Comparison of ENCODE assay signal across 19 cellular contexts in the genomic region with DNA sequence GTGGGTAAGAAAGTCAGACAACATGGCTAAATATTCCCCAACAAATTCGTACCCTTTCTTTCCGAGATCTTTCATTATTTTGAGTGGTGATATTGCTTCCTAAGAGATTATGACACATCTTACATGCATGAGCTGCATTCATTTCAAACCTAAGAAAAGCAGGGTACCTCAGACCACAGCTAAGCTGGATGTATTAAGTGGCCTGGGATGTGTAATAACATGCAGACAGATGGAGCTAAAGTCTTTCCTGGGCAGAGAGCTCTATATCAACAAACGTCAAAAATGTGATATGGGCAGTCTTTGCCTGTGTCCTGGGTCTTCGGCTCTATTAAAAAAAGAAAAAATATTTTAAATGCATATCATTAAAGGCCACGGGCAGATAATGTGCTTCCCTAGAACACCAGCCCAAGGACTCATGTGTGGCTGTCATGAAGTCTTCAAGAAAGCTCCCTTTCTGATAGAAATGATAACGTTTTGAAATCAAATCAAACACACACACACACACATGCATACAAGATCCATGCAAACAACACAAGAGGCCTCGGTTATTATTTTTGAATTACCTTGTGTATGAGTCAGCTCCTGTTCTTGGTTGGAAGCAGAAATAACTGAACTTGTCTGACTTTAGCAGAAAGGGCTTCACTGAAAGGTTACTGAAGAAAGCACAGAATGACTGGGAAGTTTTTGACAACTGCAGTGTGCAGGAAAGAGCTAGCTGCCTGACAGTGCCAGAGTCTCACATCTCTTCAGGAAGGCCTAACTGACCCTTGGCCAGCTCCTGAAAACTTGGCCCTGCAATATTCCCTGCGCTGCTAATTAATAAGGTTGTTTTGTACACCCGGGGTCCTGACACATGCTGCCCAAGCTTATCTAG.
A peak's percentile ranks its signal among the peaks of the same experiment; 100 is the strongest.
DNase-seq lines count a peak whose midpoint lies in the region; TF ChIP-seq lines count a peak whose summit lies in the region.
"Had no signal": no experiment of that assay in that cellular context is flagged by ENCODE, and none has a peak within 500 bp of the region (broad histone marks: within the 10 kb centered on the region; RNA-seq: fewer than 3 reads in every experiment).

No MANE protein-coding gene starts in this region.

- no peaks in the 10 kb centered on the region for H4K20me1 ChIP-seq in neural cell (ENCODE audit: insufficient read depth)

- intact Hi-C loops in A673 (cut with micrococcal nuclease; ENCODE audit: unreplicated experiment): no loop called here

- no peak overlapping the region for H3K4me2 ChIP-seq in neural cell (ENCODE audit: low read length)

- TF ChIP-seq RAD21 in neural cell (conservative IDR thresholded peaks at IDR 0.05): peak; percentile 12

- CTCF ChIA-PET in A673 (lab: Charles Lee): no interaction called here

- H3K27ac Mint-ChIP-seq in T-helper 2 cell treated with Interferon-gamma antibody and Interleukin-4, amounts not matched to agents 5 μg/mL and 100 μg/mL, for 36 hours: no peak overlapping the region
- H3K27ac Mint-ChIP-seq: activated naive CD8-positive, alpha-beta T cell treated with anti-CD3 and anti-CD28 coated beads for 36 hours; T-helper 1 cell treated with Interleukin-12 subunit alpha and Interleukin-12 subunit beta and Interleukin-4 antibody, amounts not matched to agents 30 μg/mL and 1 μg/mL, for 36 hours had no signal

- no peaks in the 10 kb centered on the region for H3K9me2 ChIP-seq in neural cell (ENCODE audit: insufficient read depth, low read length)

- no peak overlapping the region for H3K4me3 Mint-ChIP-seq in T-helper 2 cell treated with Interferon-gamma antibody and Interleukin-4, amounts not matched to agents 5 μg/mL and 100 μg/mL, for 36 hours
- H3K4me3 Mint-ChIP-seq: activated naive CD8-positive, alpha-beta T cell treated with anti-CD3 and anti-CD28 coated beads for 36 hours; T-helper 1 cell treated with Interleukin-12 subunit alpha and Interleukin-12 subunit beta and Interleukin-4 antibody, amounts not matched to agents 30 μg/mL and 1 μg/mL, for 36 hours had no signal

- H3K27ac ChIP-seq in neural cell (ENCODE audit: low read length) (no peak overlapping the region), A673 (ENCODE audit: low read depth, low read length, poor library complexity, severe bottlenecking) (no peak overlapping the region)
- H3K27ac ChIP-seq: C4-2B, esophagus muscularis mucosa, tibial nerve had no signal

- no peaks in the 10 kb centered on the region for H3K4me1 Mint-ChIP-seq in T-helper 2 cell treated with Interferon-gamma antibody and Interleukin-4, amounts not matched to agents 5 μg/mL and 100 μg/mL, for 36 hours (ENCODE audit: low read depth)
- H3K4me1 Mint-ChIP-seq: activated naive CD8-positive, alpha-beta T cell treated with anti-CD3 and anti-CD28 coated beads for 36 hours had no signal

- no peaks in the 10 kb centered on the region for H3K9me3 ChIP-seq in neural cell (ENCODE audit: low read length)
- H3K9me3 ChIP-seq in A673 (ENCODE audit: low read depth, low read length, poor library complexity, severe bottlenecking): peaks cover 37% of the 10 kb centered on the region
- H3K9me3 ChIP-seq: esophagus muscularis mucosa had no signal

- H3K4me1 ChIP-seq in A673 (ENCODE audit: insufficient read depth, low read length, poor library complexity, severe bottlenecking): no peaks in the 10 kb centered on the region
- H3K4me1 ChIP-seq: esophagus muscularis mucosa, tibial nerve had no signal

- no peaks in the 10 kb centered on the region for H3K79me2 ChIP-seq in neural cell (replicated peaks; ENCODE audit: insufficient read depth, low read length)

- H3K9ac ChIP-seq in neural cell (ENCODE audit: low read length): no peak overlapping the region

- no peaks in the 10 kb centered on the region for H3K36me3 ChIP-seq in neural cell (ENCODE audit: insufficient read depth, low read length)
- no peaks in the 10 kb centered on the region for H3K36me3 ChIP-seq in A673 (ENCODE audit: insufficient read depth, low read length, poor library complexity, severe bottlenecking)
- H3K36me3 ChIP-seq: esophagus muscularis mucosa, tibial nerve had no signal

- POLR2A ChIA-PET in A673 (lab: Charles Lee; ENCODE audit: low non-redundant PET): no interaction called here

- peaks cover 12% of the 10 kb centered on the region for H3K9me3 Mint-ChIP-seq in T-helper 2 cell treated with Interferon-gamma antibody and Interleukin-4, amounts not matched to agents 5 μg/mL and 100 μg/mL, for 36 hours

- no peak overlapping the region for H2AFZ ChIP-seq in neural cell (ENCODE audit: low read depth, low read length)

- H3K27me3 ChIP-seq in neural cell (ENCODE audit: insufficient read depth, low read depth, low read length): no peaks in the 10 kb centered on the region
- no peaks in the 10 kb centered on the region for H3K27me3 ChIP-seq in A673 (replicated peaks; ENCODE audit: insufficient read depth, low read depth, low read length, poor library complexity)
- H3K27me3 ChIP-seq: esophagus muscularis mucosa, tibial nerve had no signal

- no peaks in the 10 kb centered on the region for H3F3A ChIP-seq in neural cell (ENCODE audit: insufficient read depth, low read length, poor library complexity, severe bottlenecking)

- no TSS peak for BruUV-seq in A673 (replicated peaks; lab: Mats Ljungman, UMichigan)

- H3K4me3 ChIP-seq in neural cell (ENCODE audit: low read length): no peak overlapping the region
- H3K4me3 ChIP-seq in A673 (ENCODE audit: low read depth, low read length, poor library complexity, severe bottlenecking): no peak overlapping the region
- H3K4me3 ChIP-seq: esophagus muscularis mucosa, lung, tibial nerve had no signal

- TF ChIP-seq EP300 in neural cell (conservative IDR thresholded peaks at IDR 0.05; ENCODE audit: poor library complexity, severe bottlenecking): no peak

- no peaks in the 10 kb centered on the region for H3K27me3 Mint-ChIP-seq in T-helper 2 cell treated with Interferon-gamma antibody and Interleukin-4, amounts not matched to agents 5 μg/mL and 100 μg/mL, for 36 hours (ENCODE audit: low read depth)
- H3K27me3 Mint-ChIP-seq: activated naive CD8-positive, alpha-beta T cell treated with anti-CD3 and anti-CD28 coated beads for 36 hours had no signal

- TF ChIP-seq CTCF in neural cell (IDR thresholded peaks at IDR 0.05; ENCODE audit: poor library complexity, severe bottlenecking): no peak
- no peak for TF ChIP-seq CTCF in A673 (conservative IDR thresholded peaks at IDR 0.05; ENCODE audit: low read depth, low read length)

- DNase-seq in NCI-H2227 (lab: John Stamatoyannopoulos, UW; ENCODE audit: unreplicated experiment) (peak; percentile 12), NCI-H2227 treated with DMSO at 0.1 percent for 48 hours (lab: John Stamatoyannopoulos, UW) (no peak), NCI-H1105 treated with DMSO at 0.1 percent for 48 hours (lab: John Stamatoyannopoulos, UW) (peak; percentile 88), SK-N-DZ (ENCODE audit: low spot score) (peak; percentile 24), A673 (ENCODE audit: low spot score) (no peak)
- no peak for DNase-seq in T-helper 2 cell treated with Interferon-gamma antibody and Interleukin-4, amounts not matched to agents 5 μg/mL and 100 μg/mL, for 36 hours (ENCODE audit: low spot score)
- no peak for DNase-seq in activated T-cell treated with anti-CD3 and anti-CD28 coated beads, Interleukin-2, amount 50 U/mL, for 48 hours
- DNase-seq: ACHN; activated naive CD8-positive, alpha-beta T cell treated with anti-CD3 and anti-CD28 coated beads for 36 hours; glutamatergic neuron; NCI-H2029; SHP77; stimulated activated naive CD8-positive, alpha-beta T cell treated with anti-CD3 and anti-CD28 coated beads, Interleukin-15, Interleukin-2, amounts not matched to agents 100 U/mL and 50 U/mL, for 24 hours had no signal

- no peaks in the 10 kb centered on the region for H3K36me3 Mint-ChIP-seq in T-helper 2 cell treated with Interferon-gamma antibody and Interleukin-4, amounts not matched to agents 5 μg/mL and 100 μg/mL, for 36 hours (ENCODE audit: low read depth)
- H3K36me3 Mint-ChIP-seq: activated naive CD8-positive, alpha-beta T cell treated with anti-CD3 and anti-CD28 coated beads for 36 hours had no signal

TF ChIP-seq in neural cell, 6 proteins besides CTCF, POLR2A, EP300 and RAD21:
- TF ChIP-seq, protein P1, sequence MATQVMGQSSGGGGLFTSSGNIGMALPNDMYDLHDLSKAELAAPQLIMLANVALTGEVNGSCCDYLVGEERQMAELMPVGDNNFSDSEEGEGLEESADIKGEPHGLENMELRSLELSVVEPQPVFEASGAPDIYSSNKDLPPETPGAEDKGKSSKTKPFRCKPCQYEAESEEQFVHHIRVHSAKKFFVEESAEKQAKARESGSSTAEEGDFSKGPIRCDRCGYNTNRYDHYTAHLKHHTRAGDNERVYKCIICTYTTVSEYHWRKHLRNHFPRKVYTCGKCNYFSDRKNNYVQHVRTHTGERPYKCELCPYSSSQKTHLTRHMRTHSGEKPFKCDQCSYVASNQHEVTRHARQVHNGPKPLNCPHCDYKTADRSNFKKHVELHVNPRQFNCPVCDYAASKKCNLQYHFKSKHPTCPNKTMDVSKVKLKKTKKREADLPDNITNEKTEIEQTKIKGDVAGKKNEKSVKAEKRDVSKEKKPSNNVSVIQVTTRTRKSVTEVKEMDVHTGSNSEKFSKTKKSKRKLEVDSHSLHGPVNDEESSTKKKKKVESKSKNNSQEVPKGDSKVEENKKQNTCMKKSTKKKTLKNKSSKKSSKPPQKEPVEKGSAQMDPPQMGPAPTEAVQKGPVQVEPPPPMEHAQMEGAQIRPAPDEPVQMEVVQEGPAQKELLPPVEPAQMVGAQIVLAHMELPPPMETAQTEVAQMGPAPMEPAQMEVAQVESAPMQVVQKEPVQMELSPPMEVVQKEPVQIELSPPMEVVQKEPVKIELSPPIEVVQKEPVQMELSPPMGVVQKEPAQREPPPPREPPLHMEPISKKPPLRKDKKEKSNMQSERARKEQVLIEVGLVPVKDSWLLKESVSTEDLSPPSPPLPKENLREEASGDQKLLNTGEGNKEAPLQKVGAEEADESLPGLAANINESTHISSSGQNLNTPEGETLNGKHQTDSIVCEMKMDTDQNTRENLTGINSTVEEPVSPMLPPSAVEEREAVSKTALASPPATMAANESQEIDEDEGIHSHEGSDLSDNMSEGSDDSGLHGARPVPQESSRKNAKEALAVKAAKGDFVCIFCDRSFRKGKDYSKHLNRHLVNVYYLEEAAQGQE (IDR thresholded peaks at IDR 0.05; ENCODE audit: borderline replicate concordance): no peak
- TF ChIP-seq TAF1 (IDR thresholded peaks at IDR 0.05; ENCODE audit: low read depth) (no peak), SMC3 (conservative IDR thresholded peaks at IDR 0.05; ENCODE audit: poor library complexity) (no peak), MXI1 (conservative IDR thresholded peaks at IDR 0.05; ENCODE audit: poor library complexity, severe bottlenecking) (no peak), POLR2AphosphoS5 (IDR thresholded peaks at IDR 0.05) (no peak), EZH2 (IDR thresholded peaks at IDR 0.05; ENCODE audit: borderline replicate concordance, insufficient read depth, low read length, poor library complexity, severe bottlenecking) (no peak)

Comparison
In these comparisons a context has a peak if more than half of its experiments do, and no peak if none do; other contexts are left out.
1. DNase-seq: peak in NCI-H2227 (single experiment), NCI-H1105 treated with DMSO at 0.1 percent for 48 hours (single experiment) and SK-N-DZ (single experiment); none in NCI-H2227 treated with DMSO at 0.1 percent for 48 hours (single experiment), T-helper 2 cell treated with Interferon-gamma antibody and Interleukin-4, amounts not matched to agents 5 μg/mL and 100 μg/mL, for 36 hours (single experiment), activated T-cell treated with anti-CD3 and anti-CD28 coated beads, Interleukin-2, amount 50 U/mL, for 48 hours (0 of 2) and A673 (single experiment).